8 cellular contexts compared by ENCODE assay signal in genomic region chr20:38730989-38731737, GRCh38. TPM values are rescaled to one million over a fixed set of nuclear protein-coding genes. Genes with fewer than 3 reads are reported as not detected.
DNase-seq lines count a peak whose midpoint lies in the region; ATAC-seq and TF ChIP-seq lines count a peak whose summit lies in the region.

No MANE protein-coding gene starts in this region.

- H3K27ac ChIP-seq in RWPE1 (no peak overlapping the region), upper lobe of left lung (no peak overlapping the region)

- no peaks in the 10 kb centered on the region for H3K9me3 ChIP-seq in upper lobe of left lung

- DNase-seq in GM12864 (ENCODE audit: low read depth) (no peak), RWPE1 (ENCODE audit: low spot score) (peak; percentile 87), Right ventricle myocardium superior (peak; percentile 80), posterior cingulate gyrus (peak; percentile 57 to 95 (median 78)), upper lobe of left lung (peak; percentile 61 to 95)
- DNase-seq in activated naive CD4-positive, alpha-beta T cell (lab: John Stamatoyannopoulos, UW), result peak; percentile 54 to 83 (median 68)

- peak overlapping the region; percentile 2 for H3K4me3 ChIP-seq in GM12864 (ENCODE audit: low read depth, low read length)
- peak overlapping the region in 3 of 4 donors; percentile 6 to 35 (median 26) for H3K4me3 ChIP-seq in upper lobe of left lung

- TF ChIP-seq RAD21 in Ishikawa (IDR thresholded peaks at IDR 0.05; ENCODE audit: low read depth), result peak; percentile 69; the same call in 1 of the 2 replicates

- peak; percentile 100 for TF ChIP-seq CTCF in GM12864 (IDR thresholded peaks at IDR 0.05; ENCODE audit: low read depth, low read length, missing control alignments)
- TF ChIP-seq CTCF in RWPE1 (conservative IDR thresholded peaks at IDR 0.05; ENCODE audit: low read depth), result peak; percentile 100
- TF ChIP-seq CTCF in upper lobe of left lung (IDR thresholded peaks at IDR 0.05), result peak; percentile 84 to 97 (median 91)

- 0 out of 2 replicates have a peak, but pooled peaks have one; percentile 25 for TF ChIP-seq EP300 in Ishikawa (IDR thresholded peaks at IDR 0.05; ENCODE audit: borderline replicate concordance)
- TF ChIP-seq EP300 in upper lobe of left lung (IDR thresholded peaks at IDR 0.05), result no peak

- no peaks in the 10 kb centered on the region for H3K36me3 ChIP-seq in upper lobe of left lung

- peaks cover 0 to 68% (median 41%) of the 10 kb centered on the region in 4 donors for H3K27me3 ChIP-seq in upper lobe of left lung

- ATAC-seq in Right ventricle myocardium superior (ENCODE audit: poor library complexity) (peak; percentile 90), upper lobe of left lung (ENCODE audit: low FRiP score in 2 of 2) (peak; percentile 79 to 83), HG02973 (IDR thresholded peaks at IDR 0.05; ENCODE audit: unreplicated experiment) (no peak)

- 0 to 1% methylated on average over 39 to 40 of the region's 40 CpGs for WGBS in upper lobe of left lung, 2 donors

- peaks cover 21 to 48% (median 33%) of the 10 kb centered on the region in 4 donors for H3K4me1 ChIP-seq in upper lobe of left lung

- CTCF ChIA-PET in RWPE1 (lab: Yijun Ruan, JAX), result interaction anchor here (0.5 to 2.0 kb wide), 30 partner anchors 8 to 1006 kb away, joined by 3 to 19 read pairs (median 4); partner anchors contain the start of gene ACTR5

- no peak for TF ChIP-seq POLR2A in upper lobe of left lung (IDR thresholded peaks at IDR 0.05)

- POLR2A ChIA-PET in RWPE1 (lab: Yijun Ruan, JAX; ENCODE audit: low non-redundant PET), result no interaction called here

- intact Hi-C loops in Right ventricle myocardium superior (cut with DNase I), result loop anchor here (5.0 kb wide), 1 partner anchor 84 kb away; no protein-coding TSS in a partner anchor
- intact Hi-C loops in posterior cingulate gyrus (cut with DNase I), result loop anchor here (5.0 kb wide), 1 partner anchor 84 kb away; no protein-coding TSS in a partner anchor

TF ChIP-seq in Ishikawa, 13 proteins besides CTCF, POLR2A, EP300 and RAD21:
- no peak; the same call in 1 of the 2 replicates for TF ChIP-seq TEAD4 (IDR thresholded peaks at IDR 0.05)
- no peak for TF ChIP-seq TAF1 (IDR thresholded peaks at IDR 0.05; ENCODE audit: low read depth)
- no peak for TF ChIP-seq FOXM1 (IDR thresholded peaks at IDR 0.05; ENCODE audit: borderline replicate concordance, low read depth)
- TF ChIP-seq USF1 (IDR thresholded peaks at IDR 0.05), result peak; percentile 55; the same call in 1 of the 2 replicates
- peak; percentile 14; the same call in 1 of the 2 replicates for TF ChIP-seq NFIC (IDR thresholded peaks at IDR 0.05)
- no peak for TF ChIP-seq ZBTB7A (IDR thresholded peaks at IDR 0.05; ENCODE audit: low read depth)
- TF ChIP-seq MAX (IDR thresholded peaks at IDR 0.05), result peak; percentile 88
- 0 out of 2 replicates have a peak, but pooled peaks have one; percentile 59 for TF ChIP-seq YY1 (IDR thresholded peaks at IDR 0.05; ENCODE audit: low read depth)
- TF ChIP-seq EGR1 (IDR thresholded peaks at IDR 0.05), result 0 out of 2 replicates have a peak, but pooled peaks have one; percentile 23
- no peak for TF ChIP-seq CREB1 (IDR thresholded peaks at IDR 0.05; ENCODE audit: low read depth)
- no peak for TF ChIP-seq CEBPB (IDR thresholded peaks at IDR 0.05)
- TF ChIP-seq TCF12 (IDR thresholded peaks at IDR 0.05; ENCODE audit: low read depth), result 0 out of 2 replicates have a peak, but pooled peaks have one; percentile 29
- TF ChIP-seq REST (IDR thresholded peaks at IDR 0.05; ENCODE audit: low read depth), result no peak

RNA-seq across cellular contexts. Expression of gene SLC32A1, which starts 6.9 kb away (rescaled TPM):
- total RNA-seq in Right ventricle myocardium superior (not detected), upper lobe of left lung (not detected)

RNA-seq across cellular contexts. Expression of gene ACTR5, which starts 17.1 kb away (rescaled TPM):
- total RNA-seq in Right ventricle myocardium superior (3.2 TPM), upper lobe of left lung (10 to 100 TPM in 1 of 6 donors, 1 to 10 TPM in 5; 7.2 to 23.0 (median 8.8) TPM)
